Comparison of ENCODE assay signal across 12 cellular contexts in the genomic region with DNA sequence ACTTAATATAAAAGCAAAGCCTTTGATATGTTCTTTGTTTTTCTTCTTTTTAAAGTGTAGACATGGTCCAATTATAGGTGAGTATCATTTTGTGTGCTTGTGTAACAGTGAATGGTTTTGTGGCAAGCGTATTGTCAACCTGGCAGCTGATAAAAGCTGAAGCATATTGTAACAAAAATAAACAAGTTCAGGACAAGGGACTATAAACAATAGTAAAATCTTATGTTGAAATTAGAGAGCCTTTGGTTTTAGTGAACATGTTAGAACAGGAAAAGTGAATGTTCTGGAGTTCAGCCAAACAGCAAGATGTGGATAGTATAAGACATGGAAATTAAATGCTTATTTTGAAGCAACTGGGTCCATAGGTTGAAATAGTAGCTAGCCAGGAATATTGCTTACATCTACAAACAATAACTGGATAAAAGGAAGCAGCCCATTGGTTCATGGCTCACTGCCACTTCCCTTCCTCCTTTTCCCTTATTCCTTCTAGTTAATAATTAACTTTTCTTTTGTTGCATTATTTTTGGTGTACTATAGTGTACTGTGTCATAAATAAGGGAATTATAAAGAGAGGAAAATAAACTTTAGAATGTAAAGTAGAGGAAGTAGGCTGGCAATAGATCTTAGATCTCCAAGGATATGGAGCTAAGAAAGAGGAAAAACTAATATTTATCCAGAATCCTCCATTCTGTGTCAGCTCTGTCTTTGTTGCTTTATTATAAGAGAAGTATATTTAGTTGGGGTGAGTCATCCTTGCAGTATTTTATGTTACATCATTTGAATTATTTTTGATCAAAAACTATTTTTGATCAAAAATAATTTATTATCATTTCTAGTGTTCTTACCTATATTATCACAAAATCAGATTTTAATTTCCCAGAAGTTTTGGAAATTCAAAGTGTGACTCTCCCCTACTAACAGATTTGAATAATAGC.
A peak's percentile ranks its signal among the peaks of the same experiment; 100 is the strongest.
DNase-seq lines count a peak whose midpoint lies in the region; ATAC-seq and TF ChIP-seq lines count a peak whose summit lies in the region.
"Had no signal": no experiment of that assay in that cellular context is flagged by ENCODE, and none has a peak within 500 bp of the region (broad histone marks: within the 10 kb centered on the region; RNA-seq: fewer than 3 reads in every experiment).

No MANE protein-coding gene starts in this region.

- POLR2A ChIA-PET in activated CD4-positive, alpha-beta T cell treated with anti-CD3 and anti-CD28 coated beads, Interleukin-2, amount 10 ng/mL, durations not matched to agents 7 days and 5 days (lab: Charles Lee), result no interaction called here

- H3K27me3 ChIP-seq in body of pancreas (no peaks in the 10 kb centered on the region), esophagus squamous epithelium (no peaks in the 10 kb centered on the region), upper lobe of right lung (no peaks in the 10 kb centered on the region)
- H3K27me3 ChIP-seq: ascending aorta had no signal

- peaks cover 16% of the 10 kb centered on the region for H3K9me3 Mint-ChIP-seq in activated CD4-positive, alpha-beta T cell treated with anti-CD3 and anti-CD28 coated beads, Interleukin-2, amount 10 ng/mL, durations not matched to agents 7 days and 5 days

- intact Hi-C loops in body of pancreas (cut with DNase I), result no loop called here
- intact Hi-C loops in esophagus squamous epithelium (cut with DNase I), result no loop called here
- intact Hi-C loops in upper lobe of right lung (cut with DNase I), result no loop called here

- 57 to 69% methylated on average over 1 of the region's 1 CpG for WGBS in body of pancreas, 2 donors
- 16 to 39% methylated on average over 1 of the region's 1 CpG for WGBS in esophagus squamous epithelium, 2 donors

- DNase-seq in DMS53 (lab: John Stamatoyannopoulos, UW) (peak; percentile 89), NCI-H1105 (lab: John Stamatoyannopoulos, UW) (peak; percentile 83), body of pancreas (peak in 3 of 4 donors; percentile 11 to 32 (median 18)), left lobe of liver (ENCODE audit: low spot score) (no peak), esophagus squamous epithelium (lab: John Stamatoyannopoulos, UW) (no peak), upper lobe of right lung (no peak)
- no peak for DNase-seq in activated CD4-positive, alpha-beta T cell treated with anti-CD3 and anti-CD28 coated beads, Interleukin-2, amount 10 ng/mL, durations not matched to agents 7 days and 5 days
- DNase-seq: glutamatergic neuron; NCI-H1092 treated with DMSO at 0.1 percent for 48 hours; stimulated activated naive B cell treated with anti-CD40 and anti-IgM and Interleukin-4, amounts not matched to agents 10 μg/mL and 1 μg/mL and 100 μg/mL, for 72 hours had no signal

- no peaks in the 10 kb centered on the region for H3K9me3 ChIP-seq in body of pancreas
- no peaks in the 10 kb centered on the region for H3K9me3 ChIP-seq in esophagus squamous epithelium
- H3K9me3 ChIP-seq in upper lobe of right lung, result no peaks in the 10 kb centered on the region

- no peak overlapping the region for H3K4me3 Mint-ChIP-seq in activated CD4-positive, alpha-beta T cell treated with anti-CD3 and anti-CD28 coated beads, Interleukin-2, amount 10 ng/mL, durations not matched to agents 7 days and 5 days
- H3K4me3 Mint-ChIP-seq: stimulated activated naive B cell treated with anti-CD40 and anti-IgM and Interleukin-4, amounts not matched to agents 10 μg/mL and 1 μg/mL and 100 μg/mL, for 72 hours had no signal

- no peak for TF ChIP-seq POLR2A in body of pancreas (IDR thresholded peaks at IDR 0.05)
- TF ChIP-seq POLR2A in esophagus squamous epithelium (IDR thresholded peaks at IDR 0.05), result no peak

- TF ChIP-seq CTCF in body of pancreas (IDR thresholded peaks at IDR 0.05) (no peak), esophagus squamous epithelium (IDR thresholded peaks at IDR 0.05) (no peak), upper lobe of right lung (IDR thresholded peaks at IDR 0.05) (no peak)

- H3K36me3 ChIP-seq in body of pancreas (replicated peaks in 1 of 2; ENCODE audit: insufficient read depth in 1 of 2, low read depth in 2 of 2) (no peaks in the 10 kb centered on the region), esophagus squamous epithelium (peaks cover 0 to 23% (median 0%) of the 10 kb centered on the region in 3 donors), upper lobe of right lung (no peaks in the 10 kb centered on the region)

- no peaks in the 10 kb centered on the region for H3K27me3 Mint-ChIP-seq in activated CD4-positive, alpha-beta T cell treated with anti-CD3 and anti-CD28 coated beads, Interleukin-2, amount 10 ng/mL, durations not matched to agents 7 days and 5 days
- H3K27me3 Mint-ChIP-seq: stimulated activated naive B cell treated with anti-CD40 and anti-IgM and Interleukin-4, amounts not matched to agents 10 μg/mL and 1 μg/mL and 100 μg/mL, for 72 hours had no signal

- H3K4me1 Mint-ChIP-seq in activated CD4-positive, alpha-beta T cell treated with anti-CD3 and anti-CD28 coated beads, Interleukin-2, amount 10 ng/mL, durations not matched to agents 7 days and 5 days, result no peaks in the 10 kb centered on the region

- H3K27ac ChIP-seq in body of pancreas, result no peak overlapping the region
- H3K27ac ChIP-seq in esophagus squamous epithelium, result peak overlapping the region in 2 of 4 donors; percentile 59 to 66
- H3K27ac ChIP-seq in upper lobe of right lung, result no peak overlapping the region
- H3K27ac ChIP-seq: ascending aorta had no signal

- peaks cover 40% of the 10 kb centered on the region for H3K36me3 Mint-ChIP-seq in activated CD4-positive, alpha-beta T cell treated with anti-CD3 and anti-CD28 coated beads, Interleukin-2, amount 10 ng/mL, durations not matched to agents 7 days and 5 days (ENCODE audit: low read depth)

- no peak overlapping the region for H3K4me3 ChIP-seq in body of pancreas
- no peak overlapping the region for H3K4me3 ChIP-seq in esophagus squamous epithelium
- H3K4me3 ChIP-seq in upper lobe of right lung, result no peak overlapping the region
- H3K4me3 ChIP-seq: ascending aorta had no signal

- H3K4me1 ChIP-seq in body of pancreas (peaks cover 9% of the 10 kb centered on the region), esophagus squamous epithelium (peaks cover 0 to 59% (median 5%) of the 10 kb centered on the region in 3 donors), upper lobe of right lung (no peaks in the 10 kb centered on the region)

- H3K27ac Mint-ChIP-seq in activated CD4-positive, alpha-beta T cell treated with anti-CD3 and anti-CD28 coated beads, Interleukin-2, amount 10 ng/mL, durations not matched to agents 7 days and 5 days, result no peak overlapping the region
- H3K27ac Mint-ChIP-seq: stimulated activated naive B cell treated with anti-CD40 and anti-IgM and Interleukin-4, amounts not matched to agents 10 μg/mL and 1 μg/mL and 100 μg/mL, for 72 hours had no signal

- ATAC-seq in body of pancreas (no peak), left lobe of liver (peak; percentile 41), upper lobe of right lung (no peak), HG03342 (IDR thresholded peaks at IDR 0.05; ENCODE audit: unreplicated experiment) (no peak)
- ATAC-seq: stimulated activated naive B cell treated with anti-CD40 and anti-IgM and Interleukin-4, amounts not matched to agents 10 μg/mL and 1 μg/mL and 100 μg/mL, for 72 hours had no signal

- CTCF ChIA-PET in activated CD4-positive, alpha-beta T cell treated with anti-CD3 and anti-CD28 coated beads, Interleukin-2, amount 10 ng/mL, durations not matched to agents 7 days and 5 days (lab: Charles Lee), result no interaction called here

Comparison
In these comparisons a context has a peak if more than half of its experiments do, and no peak if none do; other contexts are left out.
1. DNase-seq: peak in DMS53 (single experiment), NCI-H1105 (single experiment) and body of pancreas (3 of 4); none in left lobe of liver (single experiment), esophagus squamous epithelium (single experiment), upper lobe of right lung (single experiment) and activated CD4-positive, alpha-beta T cell treated with anti-CD3 and anti-CD28 coated beads, Interleukin-2, amount 10 ng/mL, durations not matched to agents 7 days and 5 days (single experiment).